8 cellular contexts compared by ENCODE assay signal in genomic region chr9:136410500-136411287, GRCh38. TPM values are rescaled to one million over a fixed set of nuclear protein-coding genes. Genes with fewer than 3 reads are reported as not detected.
DNase-seq lines count a peak whose midpoint lies in the region; ATAC-seq, FAIRE-seq and TF ChIP-seq lines count a peak whose summit lies in the region.

A gene with protein sequence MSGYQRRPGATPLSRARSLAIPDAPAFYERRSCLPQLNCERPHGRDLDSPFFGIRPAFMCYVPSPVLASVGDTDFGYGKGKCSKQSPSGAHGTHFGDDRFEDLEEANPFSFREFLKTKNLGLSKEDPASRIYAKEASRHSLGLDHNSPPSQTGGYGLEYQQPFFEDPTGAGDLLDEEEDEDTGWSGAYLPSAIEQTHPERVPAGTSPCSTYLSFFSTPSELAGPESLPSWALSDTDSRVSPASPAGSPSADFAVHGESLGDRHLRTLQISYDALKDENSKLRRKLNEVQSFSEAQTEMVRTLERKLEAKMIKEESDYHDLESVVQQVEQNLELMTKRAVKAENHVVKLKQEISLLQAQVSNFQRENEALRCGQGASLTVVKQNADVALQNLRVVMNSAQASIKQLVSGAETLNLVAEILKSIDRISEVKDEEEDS (minus strand): TSS chr9:136410614. CDS start chr9:136410397, 217 bp downstream.
A gene with protein sequence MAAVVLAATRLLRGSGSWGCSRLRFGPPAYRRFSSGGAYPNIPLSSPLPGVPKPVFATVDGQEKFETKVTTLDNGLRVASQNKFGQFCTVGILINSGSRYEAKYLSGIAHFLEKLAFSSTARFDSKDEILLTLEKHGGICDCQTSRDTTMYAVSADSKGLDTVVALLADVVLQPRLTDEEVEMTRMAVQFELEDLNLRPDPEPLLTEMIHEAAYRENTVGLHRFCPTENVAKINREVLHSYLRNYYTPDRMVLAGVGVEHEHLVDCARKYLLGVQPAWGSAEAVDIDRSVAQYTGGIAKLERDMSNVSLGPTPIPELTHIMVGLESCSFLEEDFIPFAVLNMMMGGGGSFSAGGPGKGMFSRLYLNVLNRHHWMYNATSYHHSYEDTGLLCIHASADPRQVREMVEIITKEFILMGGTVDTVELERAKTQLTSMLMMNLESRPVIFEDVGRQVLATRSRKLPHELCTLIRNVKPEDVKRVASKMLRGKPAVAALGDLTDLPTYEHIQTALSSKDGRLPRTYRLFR (plus strand): TSS chr9:136410658. CDS start chr9:136410669, 11 bp downstream.

- H3K4me1 ChIP-seq in keratinocyte (ENCODE audit: control insufficient read depth, extremely low read depth, insufficient read depth, low read length): peaks cover 25% of the 10 kb centered on the region

- peaks cover 55% of the 10 kb centered on the region for H3K79me2 ChIP-seq in keratinocyte (ENCODE audit: control insufficient read depth, insufficient read depth, low read length)

- H4K20me1 ChIP-seq in keratinocyte (ENCODE audit: control insufficient read depth, extremely low read depth, insufficient read depth, low read length): peaks cover 11% of the 10 kb centered on the region

- peak within 1 kb of the TSS; percentile 92 for H3K4me2 ChIP-seq in keratinocyte (ENCODE audit: control insufficient read depth, extremely low read depth, insufficient read depth, low read depth, low read length)

- H2AFZ ChIP-seq in keratinocyte (ENCODE audit: control insufficient read depth, low read length): peak within 1 kb of the TSS; percentile 58

- peaks cover 37% of the 10 kb centered on the region in 2 experiments for H3K36me3 ChIP-seq in keratinocyte (ENCODE audit: control insufficient read depth in 2 of 2, extremely low read depth in 1 of 2, insufficient read depth in 2 of 2, low read length in 2 of 2)

- TF ChIP-seq CTCF in keratinocyte (optimal IDR thresholded peaks at IDR 0.05 in 1 of 3, IDR thresholded peaks at IDR 0.05 in 1 of 3, conservative IDR thresholded peaks at IDR 0.05 in 1 of 3; ENCODE audit: extremely low read depth in 1 of 3, insufficient read depth in 2 of 3, low read length in 3 of 3): no peak

- no peaks in the 10 kb centered on the region for H3K9me1 ChIP-seq in keratinocyte (ENCODE audit: control insufficient read depth, extremely low read depth, insufficient read depth, low read length)

- FAIRE-seq in keratinocyte (lab: Jason Lieb, UNC): no peak

- ATAC-seq in GM19023 (IDR thresholded peaks at IDR 0.05; ENCODE audit: unreplicated experiment) (peak; percentile 72), HG03280 (IDR thresholded peaks at IDR 0.05; ENCODE audit: unreplicated experiment) (peak; percentile 78)

- H3K9ac ChIP-seq in keratinocyte (ENCODE audit: control insufficient read depth, extremely low read depth, insufficient read depth, low read length): peak within 1 kb of the TSS; percentile 97

- DNase-seq in AG08395 (ENCODE audit: low spot score) (peak; percentile 99), NCI-H510A (lab: John Stamatoyannopoulos, UW) (peak; percentile 72), cerebellar cortex (ENCODE audit: low spot score) (peak; percentile 85), keratinocyte (ENCODE audit: low read depth, low spot score) (peak; percentile 40)
- peak; percentile 94 for DNase-seq in activated CD4-positive, alpha-beta T cell treated with anti-CD3 and anti-CD28 coated beads for 1 hour
- DNase-seq in stimulated activated CD4-positive, alpha-beta T cell treated with anti-CD3 and anti-CD28 coated beads, Interleukin-12 subunit alpha, Interleukin-12 subunit beta, amount 100 ng/mL, for 4 hours: peak; percentile 98

- dilution Hi-C loops in keratinocyte (cut with MboI; ENCODE audit: extremely low pct_ligation_motif_present, low sequenced_read_pairs): no loop called here

- no peaks in the 10 kb centered on the region for H3K27me3 ChIP-seq in keratinocyte (ENCODE audit: control insufficient read depth, extremely low read depth, insufficient read depth, low read length)

- H3K9me3 ChIP-seq in keratinocyte (ENCODE audit: control insufficient read depth, low read depth, low read length): no peaks in the 10 kb centered on the region

- H3K27ac ChIP-seq in keratinocyte (ENCODE audit: control insufficient read depth, insufficient read depth, low read length): peak within 1 kb of the TSS; percentile 82

- peak within 1 kb of the TSS; percentile 84 to 96 (median 95) for H3K4me3 ChIP-seq in keratinocyte (ENCODE audit: control insufficient read depth in 2 of 3, extremely low read depth in 1 of 3, insufficient read depth in 2 of 3, low read depth in 1 of 3, low read length in 3 of 3)

RNA-seq across cellular contexts. Expression of the first gene that starts in this region (rescaled TPM):
- polyA plus RNA-seq in keratinocyte: 36.8 to 50.8 TPM (median 46.5 TPM) in 3 replicates
- 66.8 TPM for polyA plus RNA-seq in keratinocyte (2011; ENCODE audit: low read depth)
- 35.6 and 37.0 TPM in 2 replicates for polyA plus RNA-seq in keratinocyte (2011; cell fraction: cytosol; rRNA removed)
- polyA plus RNA-seq in keratinocyte (2011; cell fraction: nucleus; rRNA removed): 73.5 and 80.2 TPM in 2 replicates
- polyA plus RNA-seq in keratinocyte (2012; ENCODE audit: low replicate concordance): 44.0 and 53.9 TPM in 2 replicates
- 28.6 to 54.7 TPM (median 31.3 TPM) in 3 replicates for polyA minus RNA-seq in keratinocyte
- 43.0 TPM for polyA minus RNA-seq in keratinocyte (2011; cell fraction: cytosol; rRNA and poly(A)+ RNA removed)
- 15.6 and 28.9 TPM in 2 replicates for polyA minus RNA-seq in keratinocyte (2011; cell fraction: nucleus; rRNA and poly(A)+ RNA removed)

RNA-seq across cellular contexts. Expression of the second gene that starts in this region (rescaled TPM):
- polyA plus RNA-seq in keratinocyte: 71.3 to 86.1 TPM (median 85.9 TPM) in 3 replicates
- polyA plus RNA-seq in keratinocyte (2011; ENCODE audit: low read depth): 48.4 TPM
- 38.2 and 47.4 TPM in 2 replicates for polyA plus RNA-seq in keratinocyte (2011; cell fraction: cytosol; rRNA removed)
- polyA plus RNA-seq in keratinocyte (2011; cell fraction: nucleus; rRNA removed): 151 and 177 TPM in 2 replicates
- polyA plus RNA-seq in keratinocyte (2012; ENCODE audit: low replicate concordance): 57.5 and 93.8 TPM in 2 replicates
- polyA minus RNA-seq in keratinocyte: 41.2 to 57.5 TPM (median 47.3 TPM) in 3 replicates
- 28.8 TPM for polyA minus RNA-seq in keratinocyte (2011; cell fraction: cytosol; rRNA and poly(A)+ RNA removed)
- 43.3 and 50.7 TPM in 2 replicates for polyA minus RNA-seq in keratinocyte (2011; cell fraction: nucleus; rRNA and poly(A)+ RNA removed)

Comparison
In these comparisons a context has a peak if more than half of its experiments do, and no peak if none do; other contexts are left out.
1. Peak in every context shown above with its lines: DNase-seq, ATAC-seq, H3K4me3 ChIP-seq and H3K27ac ChIP-seq.
2. DNase-seq: peak in every context shown above with its lines; median percentile 99 in AG08395; 98 in stimulated activated CD4-positive, alpha-beta T cell treated with anti-CD3 and anti-CD28 coated beads, Interleukin-12 subunit alpha, Interleukin-12 subunit beta, amount 100 ng/mL, for 4 hours; 94 in activated CD4-positive, alpha-beta T cell treated with anti-CD3 and anti-CD28 coated beads for 1 hour; 85 in cerebellar cortex; 72 in NCI-H510A; 40 in keratinocyte.